In genomic region chr4:183360161-183360919, GRCh38 we compare ENCODE assay signal across 19 cellular contexts. TPM values are rescaled to one million over a fixed set of nuclear protein-coding genes. Genes with fewer than 3 reads are reported as not detected.
DNase-seq lines count a peak whose midpoint lies in the region; TF ChIP-seq lines count a peak whose summit lies in the region.
"Had no signal": no experiment of that assay in that cellular context is flagged by ENCODE, and none has a peak within 500 bp of the region (broad histone marks: within the 10 kb centered on the region; RNA-seq: fewer than 3 reads in every experiment).

No MANE protein-coding gene starts in this region.

- H3K4me3 Mint-ChIP-seq in neural progenitor cell, result no peak overlapping the region
- H3K4me3 Mint-ChIP-seq: activated CD4-positive, alpha-beta memory T cell treated with anti-CD3 and anti-CD28 coated beads for 36 hours; immature natural killer cell had no signal

- DNase-seq in ELR (ENCODE audit: low read depth) (peak; percentile 51), RPMI7951 (ENCODE audit: low read depth) (peak; percentile 43), choroid plexus epithelial cell (ENCODE audit: low read depth) (peak; percentile 53), neural progenitor cell (ENCODE audit: low spot score) (no peak), thyroid gland (no peak), NCI-H69 (lab: John Stamatoyannopoulos, UW) (no peak), NCI-H146 (lab: John Stamatoyannopoulos, UW) (no peak), BE2C (no peak)
- DNase-seq: activated CD4-positive, alpha-beta memory T cell treated with anti-CD3 and anti-CD28 coated beads for 36 hours; effector CD4-positive, alpha-beta T cell; gastrocnemius medialis; immature natural killer cell; NCI-H2029; ovary; substantia nigra had no signal

- no peaks in the 10 kb centered on the region for H3K36me3 Mint-ChIP-seq in neural progenitor cell
- H3K36me3 Mint-ChIP-seq: activated CD4-positive, alpha-beta memory T cell treated with anti-CD3 and anti-CD28 coated beads for 36 hours; immature natural killer cell had no signal

- H2AFZ ChIP-seq in neural progenitor cell (replicated peaks), result no peak overlapping the region

- H3K27ac Mint-ChIP-seq in neural progenitor cell, result peak overlapping the region; percentile 31
- H3K27ac Mint-ChIP-seq: activated CD4-positive, alpha-beta memory T cell treated with anti-CD3 and anti-CD28 coated beads for 36 hours; activated T-helper 2 cell treated with anti-CD3 and anti-CD28 coated beads, Interferon-gamma antibody, Interleukin-2, Interleukin-4, amounts not matched to agents 10 μg/mL and 5 μg/mL and 100 μg/mL, durations not matched to agents 14 hours and 24 hours and 36 hours; immature natural killer cell had no signal

- no peak for TF ChIP-seq POLR2A in thyroid gland (IDR thresholded peaks at IDR 0.05)

- peaks cover 31% of the 10 kb centered on the region for H3K4me1 Mint-ChIP-seq in neural progenitor cell
- H3K4me1 Mint-ChIP-seq: immature natural killer cell had no signal

- 74 to 79% methylated on average over 11 of the region's 11 CpGs for WGBS in thyroid gland, 2 donors

- H3K9me3 ChIP-seq in neural progenitor cell (ENCODE audit: low read depth) (no peaks in the 10 kb centered on the region), thyroid gland (no peaks in the 10 kb centered on the region), BE2C (no peaks in the 10 kb centered on the region)
- H3K9me3 ChIP-seq: gastrocnemius medialis, ovary had no signal

- H3K36me3 ChIP-seq in neural progenitor cell, result no peaks in the 10 kb centered on the region
- H3K36me3 ChIP-seq in thyroid gland, result no peaks in the 10 kb centered on the region
- H3K36me3 ChIP-seq in BE2C, result no peaks in the 10 kb centered on the region
- H3K36me3 ChIP-seq: gastrocnemius medialis, ovary had no signal

- no peaks in the 10 kb centered on the region for H4K20me1 ChIP-seq in neural progenitor cell (ENCODE audit: low read depth)

- H3K4me1 ChIP-seq in neural progenitor cell (peaks cover 9% of the 10 kb centered on the region), thyroid gland (no peaks in the 10 kb centered on the region), BE2C (no peaks in the 10 kb centered on the region; the same call in 1 of the 2 replicates)
- H3K4me1 ChIP-seq: gastrocnemius medialis had no signal

- H3K9me3 Mint-ChIP-seq in neural progenitor cell, result peaks cover 8% of the 10 kb centered on the region
- H3K9me3 Mint-ChIP-seq: activated CD4-positive, alpha-beta memory T cell treated with anti-CD3 and anti-CD28 coated beads for 36 hours; activated T-helper 2 cell treated with anti-CD3 and anti-CD28 coated beads, Interferon-gamma antibody, Interleukin-2, Interleukin-4, amounts not matched to agents 10 μg/mL and 5 μg/mL and 100 μg/mL, durations not matched to agents 14 hours and 24 hours and 36 hours; immature natural killer cell had no signal

- H3K9ac ChIP-seq in neural progenitor cell, result no peak overlapping the region
- H3K9ac ChIP-seq: KMS-11 had no signal

- H3K27me3 ChIP-seq in neural progenitor cell (no peaks in the 10 kb centered on the region), thyroid gland (no peaks in the 10 kb centered on the region), BE2C (no peaks in the 10 kb centered on the region)
- H3K27me3 ChIP-seq: gastrocnemius medialis, ovary had no signal

- peaks cover 11% of the 10 kb centered on the region for H3K27me3 Mint-ChIP-seq in neural progenitor cell (ENCODE audit: insufficient read depth, low read depth)
- H3K27me3 Mint-ChIP-seq: activated CD4-positive, alpha-beta memory T cell treated with anti-CD3 and anti-CD28 coated beads for 36 hours had no signal

- no peaks in the 10 kb centered on the region for H3F3A ChIP-seq in neural progenitor cell (ENCODE audit: low read depth)

- no peak overlapping the region for H3K4me3 ChIP-seq in choroid plexus epithelial cell (ENCODE audit: low read depth, low read length)
- no peak overlapping the region for H3K4me3 ChIP-seq in neural progenitor cell
- no peak overlapping the region for H3K4me3 ChIP-seq in thyroid gland (replicated peaks in 1 of 3)
- no peak overlapping the region for H3K4me3 ChIP-seq in BE2C (ENCODE audit: low read depth, low read length)
- H3K4me3 ChIP-seq: gastrocnemius medialis, ovary had no signal

- H3K27ac ChIP-seq in neural progenitor cell, result no peak overlapping the region
- no peak overlapping the region for H3K27ac ChIP-seq in thyroid gland
- H3K27ac ChIP-seq: gastrocnemius medialis, KMS-11, ovary had no signal

- TF ChIP-seq CTCF in choroid plexus epithelial cell (conservative IDR thresholded peaks at IDR 0.05; ENCODE audit: low read depth, low read length) (no peak), neural progenitor cell (IDR thresholded peaks at IDR 0.05) (no peak), thyroid gland (IDR thresholded peaks at IDR 0.05) (no peak), BE2C (IDR thresholded peaks at IDR 0.05; ENCODE audit: low read depth, low read length) (no peak)

- no peaks in the 10 kb centered on the region for H3K79me2 ChIP-seq in neural progenitor cell (ENCODE audit: low read depth)

- intact Hi-C loops in thyroid gland (cut with DNase I), result no loop called here

- no peak overlapping the region for H3K4me2 ChIP-seq in neural progenitor cell
- H3K4me2 ChIP-seq: KMS-11 had no signal

RNA-seq across cellular contexts. Expression of gene CLDN24, which starts 38.1 kb away (rescaled TPM):
- not detected in 2 replicates for total RNA-seq in RPMI7951 (2014; rRNA removed; shearing (Covaris generic))
- total RNA-seq in neural progenitor cell (ENCODE audit: low replicate concordance) (not detected in 2 replicates), thyroid gland (not detected)
- polyA plus RNA-seq in BE2C (2012; ENCODE audit: insufficient read depth, insufficient read length, low read depth), result not detected
- total RNA-seq: activated CD4-positive, alpha-beta memory T cell treated with anti-CD3 and anti-CD28 coated beads for 36 hours; activated T-helper 2 cell treated with anti-CD3 and anti-CD28 coated beads, Interferon-gamma antibody, Interleukin-2, Interleukin-4, amounts not matched to agents 10 μg/mL and 5 μg/mL and 100 μg/mL, durations not matched to agents 14 hours and 24 hours and 36 hours; gastrocnemius medialis; mononuclear cell; ovary; Right ventricle myocardium inferior had no signal
- polyA plus RNA-seq: immature natural killer cell, ovary had no signal

RNA-seq across cellular contexts. Expression of gene CLDN22, which starts 40.3 kb away (rescaled TPM):
- not detected in 2 replicates for total RNA-seq in RPMI7951 (2014; rRNA removed; shearing (Covaris generic))
- total RNA-seq in neural progenitor cell (ENCODE audit: low replicate concordance) (not detected in 2 replicates), thyroid gland (not detected)
- polyA plus RNA-seq in BE2C (2012; ENCODE audit: insufficient read depth, insufficient read length, low read depth), result not detected
- total RNA-seq: activated CD4-positive, alpha-beta memory T cell treated with anti-CD3 and anti-CD28 coated beads for 36 hours; activated T-helper 2 cell treated with anti-CD3 and anti-CD28 coated beads, Interferon-gamma antibody, Interleukin-2, Interleukin-4, amounts not matched to agents 10 μg/mL and 5 μg/mL and 100 μg/mL, durations not matched to agents 14 hours and 24 hours and 36 hours; gastrocnemius medialis; mononuclear cell; Right ventricle myocardium inferior had no signal

Comparison
In these comparisons a context has a peak if more than half of its experiments do, and no peak if none do; other contexts are left out.
1. DNase-seq: peak in ELR (single experiment), RPMI7951 (single experiment) and choroid plexus epithelial cell (single experiment); none in neural progenitor cell (single experiment), thyroid gland (0 of 2), NCI-H69 (single experiment), NCI-H146 (single experiment) and BE2C (single experiment).